ENCODE assay signal across 10 cellular contexts in the genomic region with DNA sequence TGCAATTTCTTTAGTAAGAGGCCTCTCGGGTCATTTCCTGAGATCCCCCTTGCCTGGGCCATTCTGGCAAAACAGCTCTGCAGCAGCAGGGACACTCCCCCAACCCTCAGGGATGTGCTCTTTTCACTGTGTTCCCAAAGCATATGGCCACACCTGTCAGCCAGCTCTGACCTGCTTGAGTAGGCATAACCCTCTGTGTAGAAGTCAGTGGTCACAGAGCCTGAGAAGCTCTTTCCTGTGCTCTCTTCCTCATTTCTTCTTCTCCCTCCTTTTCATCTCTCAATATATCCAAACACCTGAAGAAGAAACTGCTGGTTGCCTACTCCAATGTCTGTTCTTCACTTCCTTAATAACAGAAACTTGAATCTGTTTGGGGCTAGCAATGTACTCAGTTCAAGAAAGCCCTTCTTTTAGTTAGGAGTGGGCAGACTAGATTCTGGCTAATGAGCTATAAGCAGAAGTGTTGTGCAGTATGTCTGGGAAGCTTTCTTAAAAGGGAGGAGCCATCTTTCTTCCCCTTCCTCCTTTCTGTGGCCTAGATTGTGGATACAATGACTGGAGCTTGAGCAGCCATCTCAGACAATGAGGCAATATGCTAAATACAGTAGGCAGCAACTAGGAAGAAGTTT.
A peak's percentile ranks its signal among the peaks of the same experiment; 100 is the strongest.
DNase-seq lines count a peak whose midpoint lies in the region; ATAC-seq lines count a peak whose summit lies in the region.
"Had no signal": no experiment of that assay in that cellular context is flagged by ENCODE, and none has a peak within 500 bp of the region (broad histone marks: within the 10 kb centered on the region; RNA-seq: fewer than 3 reads in every experiment).

No MANE protein-coding gene starts in this region.

- peaks cover 17% of the 10 kb centered on the region for H3K4me1 ChIP-seq in SJCRH30

- H3K27me3 ChIP-seq in SJCRH30, result no peaks in the 10 kb centered on the region

- peaks cover 11 to 29% of the 10 kb centered on the region in 2 donors for H3K4me1 Mint-ChIP-seq in stimulated activated naive B cell treated with anti-CD40 and anti-IgM and Interleukin-4, amounts not matched to agents 10 μg/mL and 1 μg/mL and 100 μg/mL, for 72 hours
- H3K4me1 Mint-ChIP-seq in immature natural killer cell, result no peaks in the 10 kb centered on the region
- peaks cover 7% of the 10 kb centered on the region for H3K4me1 Mint-ChIP-seq in activated T-helper 2 cell treated with anti-CD3 and anti-CD28 coated beads, Interferon-gamma antibody, Interleukin-2, Interleukin-4, amounts not matched to agents 10 μg/mL and 5 μg/mL and 100 μg/mL, durations not matched to agents 14 hours and 24 hours and 36 hours (ENCODE audit: low read depth)
- peaks cover 21% of the 10 kb centered on the region for H3K4me1 Mint-ChIP-seq in activated naive CD8-positive, alpha-beta T cell treated with anti-CD3 and anti-CD28 coated beads, Interleukin-2, amount 50 U/mL, for 24 hours

- peak; percentile 32 to 63 for DNase-seq in SJCRH30
- DNase-seq in stimulated activated naive B cell treated with anti-CD40 and anti-IgM and Interleukin-4, amounts not matched to agents 10 μg/mL and 1 μg/mL and 100 μg/mL, for 72 hours, result no peak
- no peak for DNase-seq in germinal center (ENCODE audit: low spot score)
- no peak for DNase-seq in immature natural killer cell
- no peak for DNase-seq in activated T-helper 2 cell treated with anti-CD3 and anti-CD28 coated beads, Interferon-gamma antibody, Interleukin-2, Interleukin-4, amounts not matched to agents 10 μg/mL and 5 μg/mL and 100 μg/mL, durations not matched to agents 14 hours and 24 hours and 36 hours (ENCODE audit: low spot score)
- no peak for DNase-seq in activated naive CD8-positive, alpha-beta T cell treated with anti-CD3 and anti-CD28 coated beads, Interleukin-2, amount 50 U/mL, for 24 hours
- DNase-seq: activated CD8-positive, alpha-beta memory T cell treated with anti-CD3 and anti-CD28 coated beads, Interleukin-2, amount 50 U/mL, for 4 hours; naive thymus-derived CD8-positive, alpha-beta T cell had no signal

- intact Hi-C loops in activated T-helper 2 cell treated with anti-CD3 and anti-CD28 coated beads, Interferon-gamma antibody, Interleukin-2, Interleukin-4, amounts not matched to agents 10 μg/mL and 5 μg/mL and 100 μg/mL, durations not matched to agents 14 hours and 24 hours and 36 hours (cut with micrococcal nuclease), result no loop called here

- H3K4me3 Mint-ChIP-seq in stimulated activated naive B cell treated with anti-CD40 and anti-IgM and Interleukin-4, amounts not matched to agents 10 μg/mL and 1 μg/mL and 100 μg/mL, for 72 hours, result no peak overlapping the region
- no peak overlapping the region for H3K4me3 Mint-ChIP-seq in immature natural killer cell
- no peak overlapping the region for H3K4me3 Mint-ChIP-seq in activated T-helper 2 cell treated with anti-CD3 and anti-CD28 coated beads, Interferon-gamma antibody, Interleukin-2, Interleukin-4, amounts not matched to agents 10 μg/mL and 5 μg/mL and 100 μg/mL, durations not matched to agents 14 hours and 24 hours and 36 hours (ENCODE audit: low read depth)
- H3K4me3 Mint-ChIP-seq in activated naive CD8-positive, alpha-beta T cell treated with anti-CD3 and anti-CD28 coated beads, Interleukin-2, amount 50 U/mL, for 24 hours, result no peak overlapping the region
- H3K4me3 Mint-ChIP-seq: naive thymus-derived CD8-positive, alpha-beta T cell had no signal

- H3K36me3 Mint-ChIP-seq in stimulated activated naive B cell treated with anti-CD40 and anti-IgM and Interleukin-4, amounts not matched to agents 10 μg/mL and 1 μg/mL and 100 μg/mL, for 72 hours, result no peaks in the 10 kb centered on the region
- H3K36me3 Mint-ChIP-seq in immature natural killer cell, result no peaks in the 10 kb centered on the region
- no peaks in the 10 kb centered on the region for H3K36me3 Mint-ChIP-seq in activated T-helper 2 cell treated with anti-CD3 and anti-CD28 coated beads, Interferon-gamma antibody, Interleukin-2, Interleukin-4, amounts not matched to agents 10 μg/mL and 5 μg/mL and 100 μg/mL, durations not matched to agents 14 hours and 24 hours and 36 hours (ENCODE audit: low read depth)
- H3K36me3 Mint-ChIP-seq in activated naive CD8-positive, alpha-beta T cell treated with anti-CD3 and anti-CD28 coated beads, Interleukin-2, amount 50 U/mL, for 24 hours (ENCODE audit: low read depth), result no peaks in the 10 kb centered on the region
- H3K36me3 Mint-ChIP-seq: naive thymus-derived CD8-positive, alpha-beta T cell had no signal

- peak overlapping the region; percentile 83 for H3K27ac ChIP-seq in SJCRH30

- no peaks in the 10 kb centered on the region for H3K9me3 Mint-ChIP-seq in stimulated activated naive B cell treated with anti-CD40 and anti-IgM and Interleukin-4, amounts not matched to agents 10 μg/mL and 1 μg/mL and 100 μg/mL, for 72 hours
- H3K9me3 Mint-ChIP-seq in immature natural killer cell, result no peaks in the 10 kb centered on the region
- no peaks in the 10 kb centered on the region for H3K9me3 Mint-ChIP-seq in activated T-helper 2 cell treated with anti-CD3 and anti-CD28 coated beads, Interferon-gamma antibody, Interleukin-2, Interleukin-4, amounts not matched to agents 10 μg/mL and 5 μg/mL and 100 μg/mL, durations not matched to agents 14 hours and 24 hours and 36 hours
- no peaks in the 10 kb centered on the region for H3K9me3 Mint-ChIP-seq in activated naive CD8-positive, alpha-beta T cell treated with anti-CD3 and anti-CD28 coated beads, Interleukin-2, amount 50 U/mL, for 24 hours

- H3K27ac Mint-ChIP-seq in stimulated activated naive B cell treated with anti-CD40 and anti-IgM and Interleukin-4, amounts not matched to agents 10 μg/mL and 1 μg/mL and 100 μg/mL, for 72 hours, result peak overlapping the region; percentile 21
- peak overlapping the region in 1 of 6 donors; percentile 18 for H3K27ac Mint-ChIP-seq in immature natural killer cell
- H3K27ac Mint-ChIP-seq in activated T-helper 2 cell treated with anti-CD3 and anti-CD28 coated beads, Interferon-gamma antibody, Interleukin-2, Interleukin-4, amounts not matched to agents 10 μg/mL and 5 μg/mL and 100 μg/mL, durations not matched to agents 14 hours and 24 hours and 36 hours, result no peak overlapping the region
- H3K27ac Mint-ChIP-seq in activated naive CD8-positive, alpha-beta T cell treated with anti-CD3 and anti-CD28 coated beads, Interleukin-2, amount 50 U/mL, for 24 hours, result no peak overlapping the region

- no peak overlapping the region for H3K4me3 ChIP-seq in SJCRH30

- H3K36me3 ChIP-seq in SJCRH30, result no peaks in the 10 kb centered on the region

- H3K9me3 ChIP-seq in SJCRH30 (replicated peaks), result no peaks in the 10 kb centered on the region

- peaks cover 0 to 7% of the 10 kb centered on the region in 2 donors for H3K27me3 Mint-ChIP-seq in stimulated activated naive B cell treated with anti-CD40 and anti-IgM and Interleukin-4, amounts not matched to agents 10 μg/mL and 1 μg/mL and 100 μg/mL, for 72 hours
- H3K27me3 Mint-ChIP-seq in immature natural killer cell (ENCODE audit: low read depth in 3 of 3), result peaks cover 0 to 15% (median 4%) of the 10 kb centered on the region in 3 donors
- no peaks in the 10 kb centered on the region for H3K27me3 Mint-ChIP-seq in activated T-helper 2 cell treated with anti-CD3 and anti-CD28 coated beads, Interferon-gamma antibody, Interleukin-2, Interleukin-4, amounts not matched to agents 10 μg/mL and 5 μg/mL and 100 μg/mL, durations not matched to agents 14 hours and 24 hours and 36 hours (ENCODE audit: low read depth)
- H3K27me3 Mint-ChIP-seq in activated naive CD8-positive, alpha-beta T cell treated with anti-CD3 and anti-CD28 coated beads, Interleukin-2, amount 50 U/mL, for 24 hours, result no peaks in the 10 kb centered on the region
- H3K27me3 Mint-ChIP-seq: naive thymus-derived CD8-positive, alpha-beta T cell had no signal

- ATAC-seq in GM19397 (IDR thresholded peaks at IDR 0.05; ENCODE audit: unreplicated experiment), result peak; percentile 94
- peak; percentile 76 for ATAC-seq in HG03066 (IDR thresholded peaks at IDR 0.05; ENCODE audit: low read depth, unreplicated experiment)
- peak; percentile 89 to 92 for ATAC-seq in stimulated activated naive B cell treated with anti-CD40 and anti-IgM and Interleukin-4, amounts not matched to agents 10 μg/mL and 1 μg/mL and 100 μg/mL, for 72 hours (replicated peaks)
- ATAC-seq in activated naive CD8-positive, alpha-beta T cell treated with anti-CD3 and anti-CD28 coated beads, Interleukin-2, amount 50 U/mL, for 24 hours, result no peak

Comparison
In these comparisons a context has a peak if more than half of its experiments do, and no peak if none do; other contexts are left out.
1. DNase-seq: peak in SJCRH30 (2 of 2); none in stimulated activated naive B cell treated with anti-CD40 and anti-IgM and Interleukin-4, amounts not matched to agents 10 μg/mL and 1 μg/mL and 100 μg/mL, for 72 hours (single experiment), germinal center (single experiment), immature natural killer cell (0 of 3), activated T-helper 2 cell treated with anti-CD3 and anti-CD28 coated beads, Interferon-gamma antibody, Interleukin-2, Interleukin-4, amounts not matched to agents 10 μg/mL and 5 μg/mL and 100 μg/mL, durations not matched to agents 14 hours and 24 hours and 36 hours (single experiment) and activated naive CD8-positive, alpha-beta T cell treated with anti-CD3 and anti-CD28 coated beads, Interleukin-2, amount 50 U/mL, for 24 hours (single experiment).